ENCODE assay signal across 9 cellular contexts in genomic region chr1:6348511-6349191, GRCh38. TPM values are rescaled to one million over a fixed set of nuclear protein-coding genes. Genes with fewer than 3 reads are reported as not detected.
DNase-seq lines count a peak whose midpoint lies in the region; ATAC-seq and TF ChIP-seq lines count a peak whose summit lies in the region.
"Had no signal": no experiment of that assay in that cellular context is flagged by ENCODE, and none has a peak within 500 bp of the region (broad histone marks: within the 10 kb centered on the region; RNA-seq: fewer than 3 reads in every experiment).

No MANE protein-coding gene starts in this region.

- CTCF ChIA-PET in activated CD8-positive, alpha-beta memory T cell treated with anti-CD3 and anti-CD28 coated beads, Interleukin-2, amount 10 ng/mL, durations not matched to agents 7 days and 5 days (lab: Charles Lee): interaction anchor here (0.6 to 4.6 kb wide), 29 partner anchors 9 to 207 kb away, joined by 3 to 90 read pairs (median 5); partner anchors contain the start of genes ACOT7, HES2 and RNF207

- peaks cover 22% of the 10 kb centered on the region for H3K4me1 Mint-ChIP-seq in activated CD8-positive, alpha-beta memory T cell treated with anti-CD3 and anti-CD28 coated beads, Interleukin-2, amount 10 ng/mL, durations not matched to agents 7 days and 5 days
- peaks cover 8% of the 10 kb centered on the region for H3K4me1 Mint-ChIP-seq in stimulated activated memory B cell treated with anti-CD40 and anti-IgM and Interleukin-4, amounts not matched to agents 10 μg/mL and 1 μg/mL and 100 μg/mL, for 72 hours

- peak overlapping the region; percentile 60 for H3K4me3 Mint-ChIP-seq in activated CD8-positive, alpha-beta memory T cell treated with anti-CD3 and anti-CD28 coated beads, Interleukin-2, amount 10 ng/mL, durations not matched to agents 7 days and 5 days
- no peak overlapping the region for H3K4me3 Mint-ChIP-seq in stimulated activated memory B cell treated with anti-CD40 and anti-IgM and Interleukin-4, amounts not matched to agents 10 μg/mL and 1 μg/mL and 100 μg/mL, for 72 hours
- H3K4me3 Mint-ChIP-seq: nephron had no signal

- DNase-seq in KG1 (lab: John Stamatoyannopoulos, UW) (peak; percentile 40), AML-193 (lab: John Stamatoyannopoulos, UW) (no peak), ACHN (no peak), GM13976 (ENCODE audit: low spot score) (no peak)
- DNase-seq in activated CD8-positive, alpha-beta memory T cell treated with anti-CD3 and anti-CD28 coated beads, Interleukin-2, amount 10 ng/mL, durations not matched to agents 7 days and 5 days: peak; percentile 88
- peak; percentile 36 for DNase-seq in stimulated activated CD4-positive, alpha-beta T cell treated with anti-CD3 and anti-CD28 coated beads, Interleukin-4, amount 100 ng/mL, for 24 hours

- peak overlapping the region; percentile 88 for H3K27ac Mint-ChIP-seq in activated CD8-positive, alpha-beta memory T cell treated with anti-CD3 and anti-CD28 coated beads, Interleukin-2, amount 10 ng/mL, durations not matched to agents 7 days and 5 days
- no peak overlapping the region for H3K27ac Mint-ChIP-seq in stimulated activated memory B cell treated with anti-CD40 and anti-IgM and Interleukin-4, amounts not matched to agents 10 μg/mL and 1 μg/mL and 100 μg/mL, for 72 hours

- no peaks in the 10 kb centered on the region for H3K27me3 Mint-ChIP-seq in activated CD8-positive, alpha-beta memory T cell treated with anti-CD3 and anti-CD28 coated beads, Interleukin-2, amount 10 ng/mL, durations not matched to agents 7 days and 5 days
- no peaks in the 10 kb centered on the region for H3K27me3 Mint-ChIP-seq in stimulated activated memory B cell treated with anti-CD40 and anti-IgM and Interleukin-4, amounts not matched to agents 10 μg/mL and 1 μg/mL and 100 μg/mL, for 72 hours

- peak; percentile 88 for ATAC-seq in activated CD8-positive, alpha-beta memory T cell treated with anti-CD3 and anti-CD28 coated beads, Interleukin-2, amount 10 ng/mL, durations not matched to agents 7 days and 5 days
- ATAC-seq in esophagus mucosa: peak; percentile 10
- ATAC-seq in stimulated activated memory B cell treated with anti-CD40 and anti-IgM and Interleukin-4, amounts not matched to agents 10 μg/mL and 1 μg/mL and 100 μg/mL, for 72 hours: no peak

- H3K9me3 Mint-ChIP-seq in activated CD8-positive, alpha-beta memory T cell treated with anti-CD3 and anti-CD28 coated beads, Interleukin-2, amount 10 ng/mL, durations not matched to agents 7 days and 5 days (ENCODE audit: low read depth): no peaks in the 10 kb centered on the region
- H3K9me3 Mint-ChIP-seq in stimulated activated memory B cell treated with anti-CD40 and anti-IgM and Interleukin-4, amounts not matched to agents 10 μg/mL and 1 μg/mL and 100 μg/mL, for 72 hours: no peaks in the 10 kb centered on the region
- H3K9me3 Mint-ChIP-seq: nephron had no signal

- peaks cover 1% of the 10 kb centered on the region for H3K36me3 Mint-ChIP-seq in activated CD8-positive, alpha-beta memory T cell treated with anti-CD3 and anti-CD28 coated beads, Interleukin-2, amount 10 ng/mL, durations not matched to agents 7 days and 5 days
- peaks cover 6% of the 10 kb centered on the region for H3K36me3 Mint-ChIP-seq in stimulated activated memory B cell treated with anti-CD40 and anti-IgM and Interleukin-4, amounts not matched to agents 10 μg/mL and 1 μg/mL and 100 μg/mL, for 72 hours

- in situ Hi-C loops in ACHN (cut with HindIII; ENCODE audit: low pct_ligation_motif_present, low pct_unique_long_range_greater_than_20kb, low sequenced_read_pairs): no loop called here
- in situ Hi-C loops in GM13976 (cut with MboI; ENCODE audit: low sequenced_read_pairs, unreplicated experiment): loop anchor here (5.0 to 10.0 kb wide), 2 partner anchors 56 to 101 kb away; no protein-coding TSS in a partner anchor

- no peak for TF ChIP-seq CTCF in GM13976 (IDR thresholded peaks at IDR 0.05; ENCODE audit: borderline replicate concordance, control extremely low read depth, extremely low read depth, insufficient read depth, missing control alignments)

RNA-seq across cellular contexts. Expression of gene ACOT7, which starts 44.9 kb away (rescaled TPM):
- 10 to 100 TPM; 81.3 to 87.0 TPM for total RNA-seq in activated CD8-positive, alpha-beta memory T cell treated with anti-CD3 and anti-CD28 coated beads, Interleukin-2, amount 10 ng/mL, durations not matched to agents 7 days and 5 days
- total RNA-seq in esophagus mucosa: 37.2 TPM

Comparison
In these comparisons a context has a peak if more than half of its experiments do, and no peak if none do; other contexts are left out.
1. DNase-seq: peak in KG1 (single experiment), activated CD8-positive, alpha-beta memory T cell treated with anti-CD3 and anti-CD28 coated beads, Interleukin-2, amount 10 ng/mL, durations not matched to agents 7 days and 5 days (single experiment) and stimulated activated CD4-positive, alpha-beta T cell treated with anti-CD3 and anti-CD28 coated beads, Interleukin-4, amount 100 ng/mL, for 24 hours (single experiment); none in AML-193 (0 of 2), ACHN (single experiment) and GM13976 (single experiment).